21 cellular contexts compared by ENCODE assay signal in genomic region chr5:69281114-69281513, GRCh38. TPM values are rescaled to one million over a fixed set of nuclear protein-coding genes. Genes with fewer than 3 reads are reported as not detected.
DNase-seq lines count a peak whose midpoint lies in the region; ATAC-seq and TF ChIP-seq lines count a peak whose summit lies in the region.
"Had no signal": no experiment of that assay in that cellular context is flagged by ENCODE, and none has a peak within 500 bp of the region (broad histone marks: within the 10 kb centered on the region; RNA-seq: fewer than 3 reads in every experiment).

No MANE protein-coding gene starts in this region.

- no peak overlapping the region for H3K9ac ChIP-seq in HUES48 (ENCODE audit: low read depth, low read length)
- H3K9ac ChIP-seq: BLaER1 had no signal

- H3K27ac ChIP-seq in CD4-positive, alpha-beta T cell (ENCODE audit: low read depth, low read length) = no peak overlapping the region
- peak overlapping the region; percentile 47 for H3K27ac ChIP-seq in HUES48 (ENCODE audit: low read depth, low read length)
- H3K27ac ChIP-seq: BLaER1 had no signal

- no peaks in the 10 kb centered on the region for H3K4me1 Mint-ChIP-seq in CD4-positive, alpha-beta T cell (ENCODE audit: low read depth)
- H3K4me1 Mint-ChIP-seq in WTC11 = peaks cover 7% of the 10 kb centered on the region; the same call in 1 of the 2 replicates
- peaks cover 7% of the 10 kb centered on the region for H3K4me1 Mint-ChIP-seq in nephron progenitor cell
- H3K4me1 Mint-ChIP-seq: CD8-positive, alpha-beta memory T cell had no signal

- no peaks in the 10 kb centered on the region for H3K27me3 ChIP-seq in CD4-positive, alpha-beta T cell (ENCODE audit: control insufficient read depth, insufficient read depth, low read length)
- no peaks in the 10 kb centered on the region for H3K27me3 ChIP-seq in HUES48 (ENCODE audit: control insufficient read depth, insufficient read depth, low read length)
- H3K27me3 ChIP-seq: BLaER1 had no signal

- H3K4me1 ChIP-seq in HUES48 (ENCODE audit: control insufficient read depth, insufficient read depth, low read length) = no peaks in the 10 kb centered on the region; the same call in 1 of the 2 replicates
- H3K4me1 ChIP-seq: BLaER1, HAP-1 had no signal

- no peaks in the 10 kb centered on the region for H3K9me3 ChIP-seq in CD4-positive, alpha-beta T cell (ENCODE audit: control insufficient read depth, low read length)
- H3K9me3 ChIP-seq in HUES48 (ENCODE audit: control insufficient read depth, insufficient read depth, low read length) = no peaks in the 10 kb centered on the region
- H3K9me3 ChIP-seq: BLaER1, HAP-1 had no signal

- no peak for ATAC-seq in CD4-positive, alpha-beta T cell (ENCODE audit: poor library complexity)
- peak; percentile 46; the same call in 1 of the 2 replicates for ATAC-seq in WTC11
- ATAC-seq in GM18907 (IDR thresholded peaks at IDR 0.05; ENCODE audit: unreplicated experiment) = no peak
- ATAC-seq: GM12878, K562 had no signal

- H3K4me3 ChIP-seq in HUES48 (ENCODE audit: low read depth, low read length) = no peak overlapping the region
- H3K4me3 ChIP-seq: BLaER1, GM12878, HAP-1, K562 had no signal

- H3K36me3 ChIP-seq in HUES48 (ENCODE audit: control insufficient read depth, insufficient read depth, low read length) = peaks cover 36% of the 10 kb centered on the region

- DNase-seq in CD4-positive, alpha-beta T cell = no peak
- DNase-seq in WTC11 (ENCODE audit: low spot score) (no peak), nephron progenitor cell (no peak), SHP77 (lab: John Stamatoyannopoulos, UW) (no peak), NCI-H82 treated with DMSO at 0.1 percent for 48 hours (lab: John Stamatoyannopoulos, UW; ENCODE audit: unreplicated experiment) (no peak)
- no peak for DNase-seq in stimulated activated CD4-positive, alpha-beta T cell treated with anti-CD3 and anti-CD28 coated beads, Interleukin-2, amount 100 ng/mL, for 48 hours
- DNase-seq: 8988T; CD8-positive, alpha-beta memory T cell; COR-L47; DMS 273 treated with DMSO at 0.1 percent for 48 hours; DMS53; DND-41; EL had no signal

- peak overlapping the region; percentile 17 for H3K27ac Mint-ChIP-seq in CD4-positive, alpha-beta T cell
- H3K27ac Mint-ChIP-seq in WTC11 (peak overlapping the region; percentile 63; the same call in 1 of the 2 replicates), nephron progenitor cell (peak overlapping the region; percentile 45)

- no peak for TF ChIP-seq CTCF in CD4-positive, alpha-beta T cell (IDR thresholded peaks at IDR 0.05)
- TF ChIP-seq CTCF in WTC11 (IDR thresholded peaks at IDR 0.05) (no peak), nephron progenitor cell (IDR thresholded peaks at IDR 0.05) (no peak)

- H3K4me3 Mint-ChIP-seq in CD4-positive, alpha-beta T cell = no peak overlapping the region
- no peak overlapping the region for H3K4me3 Mint-ChIP-seq in WTC11
- no peak overlapping the region for H3K4me3 Mint-ChIP-seq in nephron progenitor cell
- H3K4me3 Mint-ChIP-seq: CD14-positive monocyte; CD8-positive, alpha-beta memory T cell had no signal

- POLR2A ChIA-PET in CD4-positive, alpha-beta T cell (lab: Charles Lee) = no interaction called here
- POLR2A ChIA-PET in WTC11 (lab: Charles Lee) = no interaction called here

- CTCF ChIA-PET in CD4-positive, alpha-beta T cell (lab: Charles Lee) = no interaction called here
- CTCF ChIA-PET in WTC11 (lab: Charles Lee) = interaction anchor here (0.6 to 1.8 kb wide), 5 partner anchors 12 to 198 kb away, joined by 3 to 10 read pairs (median 4); no protein-coding TSS in a partner anchor

- peaks cover 63% of the 10 kb centered on the region for H3K36me3 Mint-ChIP-seq in CD4-positive, alpha-beta T cell (ENCODE audit: low read depth)
- H3K36me3 Mint-ChIP-seq in WTC11 (peaks cover 23% of the 10 kb centered on the region), nephron progenitor cell (ENCODE audit: low read depth) (peaks cover 45% of the 10 kb centered on the region)

- no peaks in the 10 kb centered on the region for H3K27me3 Mint-ChIP-seq in CD4-positive, alpha-beta T cell
- no peaks in the 10 kb centered on the region for H3K27me3 Mint-ChIP-seq in WTC11 (ENCODE audit: low read depth)
- no peaks in the 10 kb centered on the region for H3K27me3 Mint-ChIP-seq in nephron progenitor cell (ENCODE audit: low read depth, poor library complexity)
- H3K27me3 Mint-ChIP-seq: CD8-positive, alpha-beta memory T cell had no signal

- H3K9me3 Mint-ChIP-seq in CD4-positive, alpha-beta T cell = no peaks in the 10 kb centered on the region
- H3K9me3 Mint-ChIP-seq in WTC11 = no peaks in the 10 kb centered on the region
- H3K9me3 Mint-ChIP-seq in nephron progenitor cell = no peaks in the 10 kb centered on the region
- H3K9me3 Mint-ChIP-seq: CD8-positive, alpha-beta memory T cell had no signal

- intact Hi-C loops in CD4-positive, alpha-beta T cell (cut with DNase I, micrococcal nuclease) = loop anchor here in 1 of 2 experiments (10.0 kb wide), 1 partner anchor 54 kb away; the partner anchor contains the start of gene CCDC125

TF ChIP-seq in WTC11, 78 proteins besides CTCF, POLR2A, EP300 and RAD21:
- TF ChIP-seq ZNF121 (CRISPR knock-in tag; IDR thresholded peaks at IDR 0.05) (peak; percentile 67; the same call in 1 of the 2 replicates), NFE2L1 (CRISPR knock-in tag; IDR thresholded peaks at IDR 0.05) (no peak)

RNA-seq across cellular contexts. Expression of gene CDK7, which starts 46.4 kb away (rescaled TPM):
- 10 to 100 TPM; 30.1 to 33.0 TPM for total RNA-seq in CD4-positive, alpha-beta T cell
- 50.4 to 62.7 TPM (median 51.7 TPM) in 3 replicates for total RNA-seq in WTC11 (2021)

RNA-seq across cellular contexts. Expression of gene CCDC125, which starts 51.5 kb away (rescaled TPM):
- 1 to 10 TPM; 5.6 to 6.4 TPM for total RNA-seq in CD4-positive, alpha-beta T cell
- total RNA-seq in WTC11 (2021) = 3.1 to 5.5 TPM (median 5.5 TPM) in 3 replicates
- total RNA-seq: G401 had no signal
